16 cellular contexts compared by ENCODE assay signal in genomic region chr6:13260116-13260598, GRCh38.
DNase-seq lines count a peak whose midpoint lies in the region; ATAC-seq and TF ChIP-seq lines count a peak whose summit lies in the region.
"Had no signal": no experiment of that assay in that cellular context is flagged by ENCODE, and none has a peak within 500 bp of the region (broad histone marks: within the 10 kb centered on the region; RNA-seq: fewer than 3 reads in every experiment).

No MANE protein-coding gene starts in this region.

- H3K36me3 ChIP-seq in BLaER1 treated with 17β-estradiol and CSF1 and Interleukin-3, amounts not matched to agents 10 nM and 100 nM = peaks cover 0 to 3% (median 0%) of the 10 kb centered on the region in 11 experiments; a peak in 1 of 22 replicates
- no peaks in the 10 kb centered on the region for H3K36me3 ChIP-seq in OCI-LY3 (replicated peaks; ENCODE audit: low read depth, low read length)

- H3K4me3 Mint-ChIP-seq in naive B cell = peak overlapping the region; percentile 66 to 93 (median 80)
- H3K4me3 Mint-ChIP-seq: CD4-positive, alpha-beta T cell had no signal

- peaks cover 0 to 23% (median 18%) of the 10 kb centered on the region in 11 experiments; a peak in 18 of 22 replicates for H3K9me3 ChIP-seq in BLaER1 treated with 17β-estradiol and CSF1 and Interleukin-3, amounts not matched to agents 10 nM and 100 nM (replicated peaks in 1 of 11)
- no peaks in the 10 kb centered on the region for H3K9me3 ChIP-seq in OCI-LY3 (ENCODE audit: insufficient read depth, low read length)
- H3K9me3 ChIP-seq: A549 had no signal

- H3K27ac Mint-ChIP-seq in naive B cell = peak overlapping the region; percentile 83 to 100 (median 97)
- H3K27ac Mint-ChIP-seq: CD4-positive, alpha-beta T cell had no signal

- H3K27me3 ChIP-seq in BLaER1 treated with 17β-estradiol and CSF1 and Interleukin-3, amounts not matched to agents 10 nM and 100 nM = 0 out of 22 replicates have a peak, but pooled peaks cover 0 to 5% (median 0%) of the 10 kb centered on the region in 11 experiments
- no peaks in the 10 kb centered on the region for H3K27me3 ChIP-seq in OCI-LY3 (ENCODE audit: low read depth, low read length)
- H3K27me3 ChIP-seq in dorsolateral prefrontal cortex = no peaks in the 10 kb centered on the region

- ATAC-seq in naive B cell (ENCODE audit: low read depth in 2 of 2) (peak; percentile 9 to 12), HG03439 (IDR thresholded peaks at IDR 0.05; ENCODE audit: unreplicated experiment) (no peak)
- ATAC-seq: A549 had no signal

- TF ChIP-seq CTCF in OCI-LY3 (IDR thresholded peaks at IDR 0.05; ENCODE audit: low read depth, low read length) = no peak
- TF ChIP-seq CTCF in dorsolateral prefrontal cortex (IDR thresholded peaks at IDR 0.05 in 54 of 56, conservative IDR thresholded peaks at IDR 0.05 in 2 of 56; ENCODE audit: low read depth in 1 of 56, partially characterized antibody in 56 of 56) = no peak

- peaks cover 6 to 14% (median 8%) of the 10 kb centered on the region in 7 donors for H3K9me3 Mint-ChIP-seq in naive B cell

- H2AFZ ChIP-seq in OCI-LY3 (ENCODE audit: low read depth, low read length) = no peak overlapping the region

- no peaks in the 10 kb centered on the region for H3K79me2 ChIP-seq in OCI-LY3 (ENCODE audit: low read length)

- H3K4me2 ChIP-seq in BLaER1 treated with 17β-estradiol and CSF1 and Interleukin-3, amounts not matched to agents 10 nM and 100 nM = peak overlapping the region; percentile 73 to 95 (median 86)
- H3K4me2 ChIP-seq in OCI-LY3 (ENCODE audit: low read length) = 0 out of 2 replicates have a peak overlapping the region, but pooled peaks have one; percentile 73
- H3K4me2 ChIP-seq: A549 had no signal

- intact Hi-C loops in dorsolateral prefrontal cortex (cut with DNase I) = no loop called here

- H3K27ac ChIP-seq in BLaER1 treated with 17β-estradiol and CSF1 and Interleukin-3, amounts not matched to agents 10 nM and 100 nM = peak overlapping the region in 8 of 11 experiments; percentile 59 to 81 (median 73); a peak in 15 of 22 replicates
- no peak overlapping the region for H3K27ac ChIP-seq in OCI-LY3 (ENCODE audit: low read length)
- peak overlapping the region in 5 of 59 donors; percentile 5 to 51 (median 16) for H3K27ac ChIP-seq in dorsolateral prefrontal cortex
- H3K27ac ChIP-seq: A549 had no signal

- H3K4me1 Mint-ChIP-seq in naive B cell = peaks cover 71 to 95% (median 80%) of the 10 kb centered on the region in 3 donors

- H3K4me3 ChIP-seq in BLaER1 treated with 17β-estradiol and CSF1 and Interleukin-3, amounts not matched to agents 10 nM and 100 nM = peak overlapping the region in 1 of 10 experiments; percentile 31; a peak in 2 of 20 replicates
- H3K4me3 ChIP-seq in OCI-LY3 (ENCODE audit: low read length) = no peak overlapping the region
- no peak overlapping the region for H3K4me3 ChIP-seq in dorsolateral prefrontal cortex
- H3K4me3 ChIP-seq: A549 had no signal

- peaks cover 0 to 3% (median 0%) of the 10 kb centered on the region in 11 experiments; a peak in 2 of 22 replicates for H4K20me1 ChIP-seq in BLaER1 treated with 17β-estradiol and CSF1 and Interleukin-3, amounts not matched to agents 10 nM and 100 nM
- H4K20me1 ChIP-seq in OCI-LY3 (ENCODE audit: insufficient read depth, low read length) = no peaks in the 10 kb centered on the region

- DNase-seq in KBM-7 = peak; percentile 74
- peak; percentile 51 for DNase-seq in naive B cell
- no peak for DNase-seq in dorsolateral prefrontal cortex
- no peak for DNase-seq in T-helper 2 cell
- no peak for DNase-seq in NCI-H1694 treated with DMSO at 0.1 percent for 48 hours (lab: John Stamatoyannopoulos, UW)
- DNase-seq: Calu3; CD4-positive, alpha-beta T cell; NCI-H1048; NCI-H146; NCI-H2227 treated with DMSO at 0.1 percent for 48 hours; NCI-H524 treated with DMSO at 0.1 percent for 48 hours; SHP77 treated with DMSO at 0.1 percent for 48 hours had no signal

- peaks cover 75 to 97% (median 86%) of the 10 kb centered on the region in 10 experiments for H3K4me1 ChIP-seq in BLaER1 treated with 17β-estradiol and CSF1 and Interleukin-3, amounts not matched to agents 10 nM and 100 nM
- H3K4me1 ChIP-seq in OCI-LY3 (ENCODE audit: low read length) = peaks cover 69% of the 10 kb centered on the region
- H3K4me1 ChIP-seq: A549 had no signal

- no peaks in the 10 kb centered on the region for H3K27me3 Mint-ChIP-seq in naive B cell
- H3K27me3 Mint-ChIP-seq: CD4-positive, alpha-beta T cell had no signal

- peak overlapping the region in 5 of 11 experiments; percentile 42 to 70 (median 56); a peak in 8 of 22 replicates for H3K9ac ChIP-seq in BLaER1 treated with 17β-estradiol and CSF1 and Interleukin-3, amounts not matched to agents 10 nM and 100 nM
- H3K9ac ChIP-seq in OCI-LY3 (ENCODE audit: low read length) = no peak overlapping the region

- in situ Hi-C loops in KBM-7 (cut with MboI; ENCODE audit: low pct_unique_long_range_greater_than_20kb, low sequenced_read_pairs) = no loop called here

- H3K36me3 Mint-ChIP-seq in naive B cell = peaks cover 9 to 11% of the 10 kb centered on the region in 2 donors

Comparison
In these comparisons a context has a peak if more than half of its experiments do, and no peak if none do; other contexts are left out.
1. DNase-seq: peak in KBM-7 (single experiment) and naive B cell (single experiment); none in dorsolateral prefrontal cortex (0 of 10), T-helper 2 cell (0 of 5) and NCI-H1694 treated with DMSO at 0.1 percent for 48 hours (single experiment).